15 cellular contexts compared by ENCODE assay signal in the genomic region with DNA sequence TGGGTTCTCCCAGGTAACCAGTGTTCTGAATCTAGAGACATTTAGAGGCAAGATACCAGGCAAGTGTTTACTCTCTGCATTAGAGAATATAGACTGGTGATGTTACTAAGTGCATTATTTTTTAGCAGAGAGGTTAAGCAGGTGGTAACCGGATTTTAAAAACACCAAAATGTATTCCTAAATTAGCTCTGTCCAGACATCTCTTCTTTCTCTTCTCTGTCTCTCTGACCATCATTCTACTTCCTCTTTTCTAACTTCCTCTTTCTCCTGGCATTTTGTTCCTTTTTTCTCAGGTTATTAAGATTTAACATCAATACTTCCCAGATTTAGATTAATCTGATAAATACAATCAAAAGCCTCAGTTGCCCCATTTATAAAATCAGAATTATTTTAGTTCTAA. TPM values are rescaled to one million over a fixed set of nuclear protein-coding genes. Genes with fewer than 3 reads are reported as not detected.
DNase-seq lines count a peak whose midpoint lies in the region; ATAC-seq and TF ChIP-seq lines count a peak whose summit lies in the region.
"Had no signal": no experiment of that assay in that cellular context is flagged by ENCODE, and none has a peak within 500 bp of the region (broad histone marks: within the 10 kb centered on the region; RNA-seq: fewer than 3 reads in every experiment).

No MANE protein-coding gene starts in this region.

- no peaks in the 10 kb centered on the region for H3K4me1 Mint-ChIP-seq in Caco-2 (ENCODE audit: low read depth, unreplicated experiment)

- CTCF ChIA-PET in Caco-2 (lab: Charles Lee), result no interaction called here

- H2AFZ ChIP-seq in SU-DHL-6 (ENCODE audit: low read depth, low read length, severe bottlenecking), result peak overlapping the region; percentile 52

- intact Hi-C loops in Caco-2 (cut with micrococcal nuclease; ENCODE audit: unreplicated experiment), result no loop called here

- no TSS peak for BruUV-seq in Caco-2 (replicated peaks; lab: Mats Ljungman, UMichigan)

- H3K9me2 ChIP-seq in SU-DHL-6 (replicated peaks; ENCODE audit: insufficient read depth, low read length), result no peaks in the 10 kb centered on the region

- peak overlapping the region; percentile 61 for H3K4me2 ChIP-seq in SU-DHL-6 (ENCODE audit: low read depth, low read length, poor library complexity, severe bottlenecking)

- POLR2A ChIA-PET in Caco-2 (lab: Charles Lee), result no interaction called here

- H3K79me2 ChIP-seq in SU-DHL-6 (ENCODE audit: insufficient read depth, low read length), result no peaks in the 10 kb centered on the region

- peaks cover 3% of the 10 kb centered on the region; the same call in 1 of the 2 replicates for H3K9me3 ChIP-seq in SU-DHL-6 (ENCODE audit: insufficient read depth, low read length)
- no peaks in the 10 kb centered on the region for H3K9me3 ChIP-seq in Caco-2
- H3K9me3 ChIP-seq: pancreas had no signal

- peak; percentile 59 for DNase-seq in GF-D8 (lab: John Stamatoyannopoulos, UW)
- peak; percentile 17 for DNase-seq in KG1 (lab: John Stamatoyannopoulos, UW)
- DNase-seq in C1 segment of cervical spinal cord (lab: John Stamatoyannopoulos, UW), result no peak
- DNase-seq in Caco-2, result no peak
- DNase-seq in nucleus accumbens (lab: John Stamatoyannopoulos, UW), result no peak
- no peak for DNase-seq in GM19240 (ENCODE audit: insufficient read length, low spot score)
- DNase-seq: MG63; pancreas; Right ventricle myocardium superior; stimulated activated CD4-positive, alpha-beta T cell treated with anti-CD3 and anti-CD28 coated beads, Interleukin-15, amount 100 ng/mL, for 24 hours; WERI-Rb-1 had no signal

- no peaks in the 10 kb centered on the region for H4K20me1 ChIP-seq in SU-DHL-6 (ENCODE audit: low read depth, low read length)

- H3K27me3 ChIP-seq in SU-DHL-6 (ENCODE audit: low read length), result no peaks in the 10 kb centered on the region
- no peaks in the 10 kb centered on the region for H3K27me3 ChIP-seq in Caco-2 (replicated peaks; ENCODE audit: control insufficient read depth, insufficient read depth, low read length)
- H3K27me3 ChIP-seq: pancreas had no signal

- H3K4me3 Mint-ChIP-seq in Caco-2 (ENCODE audit: unreplicated experiment), result no peak overlapping the region

- H3K27me3 Mint-ChIP-seq in Caco-2 (ENCODE audit: insufficient read depth, unreplicated experiment), result peaks cover 16% of the 10 kb centered on the region

- peak overlapping the region; percentile 11 for H3K4me3 ChIP-seq in SU-DHL-6 (ENCODE audit: insufficient read depth, low read length, poor library complexity, severe bottlenecking)
- H3K4me3 ChIP-seq in Caco-2 (ENCODE audit: low read depth, low read length), result no peak overlapping the region
- H3K4me3 ChIP-seq: esophagus muscularis mucosa, MG63, pancreas had no signal

- H3K9ac ChIP-seq in SU-DHL-6 (ENCODE audit: low read length), result peak overlapping the region; percentile 40

- TF ChIP-seq CTCF in SU-DHL-6 (IDR thresholded peaks at IDR 0.05; ENCODE audit: insufficient read depth, low read length, poor library complexity, severe bottlenecking), result no peak
- no peak for TF ChIP-seq CTCF in Caco-2 (IDR thresholded peaks at IDR 0.05; ENCODE audit: insufficient read depth in 1 of 2, low read depth in 1 of 2, low read length in 1 of 2, severe bottlenecking in 1 of 2, unreplicated experiment in 1 of 2)

- H3K4me1 ChIP-seq in Caco-2, result no peaks in the 10 kb centered on the region
- H3K4me1 ChIP-seq: esophagus muscularis mucosa, pancreas had no signal

- peaks cover 6% of the 10 kb centered on the region; the same call in 1 of the 2 replicates for H3F3A ChIP-seq in SU-DHL-6 (ENCODE audit: insufficient read depth)

- H3K36me3 ChIP-seq in SU-DHL-6 (ENCODE audit: low read length) (0 out of 2 replicates have a peak, but pooled peaks cover 3% of the 10 kb centered on the region), Caco-2 (ENCODE audit: control insufficient read depth, insufficient read depth, low read length) (no peaks in the 10 kb centered on the region)
- H3K36me3 ChIP-seq: esophagus muscularis mucosa, MG63, pancreas, WERI-Rb-1 had no signal

- peak; percentile 63 for ATAC-seq in GM21423 (IDR thresholded peaks at IDR 0.05; ENCODE audit: unreplicated experiment)
- ATAC-seq: HCT116, pancreas had no signal

- H3K27ac Mint-ChIP-seq in Caco-2 (ENCODE audit: unreplicated experiment), result no peak overlapping the region

- H3K27ac ChIP-seq in SU-DHL-6 (ENCODE audit: low read depth, low read length), result peak overlapping the region; percentile 90
- H3K27ac ChIP-seq: esophagus muscularis mucosa, pancreas, WERI-Rb-1 had no signal

- H3K36me3 Mint-ChIP-seq in Caco-2 (ENCODE audit: insufficient read depth, unreplicated experiment), result no peaks in the 10 kb centered on the region

- H3K9me3 Mint-ChIP-seq in Caco-2 (ENCODE audit: unreplicated experiment), result peaks cover 10% of the 10 kb centered on the region

RNA-seq across cellular contexts. Expression of gene DYNC1I2, which starts 31.7 kb away (rescaled TPM):
- total RNA-seq in Caco-2 (2022), result 62.9 and 69.6 TPM in 2 replicates

Comparison
In these comparisons a context has a peak if more than half of its experiments do, and no peak if none do; other contexts are left out.
1. DNase-seq: peak in GF-D8 (single experiment) and KG1 (single experiment); none in C1 segment of cervical spinal cord (0 of 14), Caco-2 (0 of 2), nucleus accumbens (0 of 56) and GM19240 (single experiment).